ENCODE assay signal across 20 cellular contexts in the genomic region with DNA sequence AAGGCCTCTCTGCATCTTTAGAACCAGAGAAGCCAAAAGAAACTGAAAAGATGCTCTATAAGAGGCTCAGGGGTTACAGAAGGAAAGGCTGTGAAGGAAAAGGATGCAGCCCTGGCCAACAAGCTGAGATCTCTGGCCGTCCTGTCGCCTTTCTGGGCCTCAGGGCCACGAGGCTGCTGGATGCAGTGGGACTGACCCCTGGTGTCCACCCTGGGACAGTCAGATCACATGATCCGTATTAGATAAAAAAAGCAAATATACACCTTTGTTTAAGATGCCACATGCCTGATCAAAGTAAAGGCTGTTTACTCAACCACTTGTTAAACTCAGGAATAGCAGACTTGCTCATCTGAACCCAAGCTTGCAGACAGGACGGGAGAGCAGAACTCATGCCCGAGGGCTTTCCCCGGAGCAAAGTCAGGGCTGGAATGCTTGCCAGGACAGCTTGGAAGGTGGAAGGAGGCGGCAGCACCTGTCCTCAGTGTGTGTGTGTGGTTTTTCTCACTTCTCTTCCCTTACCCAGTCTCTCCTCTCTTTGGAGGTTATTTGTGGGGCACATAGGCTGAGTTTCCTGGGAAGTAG.
"Had no signal": no experiment of that assay in that cellular context is flagged by ENCODE, and none has a peak within 500 bp of the region (broad histone marks: within the 10 kb centered on the region; RNA-seq: fewer than 3 reads in every experiment).

No MANE protein-coding gene starts in this region.

- H3K27me3 ChIP-seq: foreskin keratinocyte, right atrium auricular region, thyroid gland had no signal

- H3K9me3 ChIP-seq: psoas muscle, thyroid gland had no signal

- ATAC-seq: activated CD8-positive, alpha-beta T cell treated with anti-CD3 and anti-CD28 coated beads, Interleukin-2, amount 10 ng/mL, durations not matched to agents 7 days and 5 days; activated naive CD8-positive, alpha-beta T cell treated with anti-CD3 and anti-CD28 coated beads, Interleukin-2, amount 50 U/mL, for 24 hours; foreskin keratinocyte; natural killer cell; psoas muscle; stimulated activated naive CD8-positive, alpha-beta T cell treated with anti-CD3 and anti-CD28 coated beads, Interleukin-15, Interleukin-2, amounts not matched to agents 100 U/mL and 50 U/mL, for 24 hours had no signal

- H3K9me3 Mint-ChIP-seq: activated naive CD8-positive, alpha-beta T cell treated with anti-CD3 and anti-CD28 coated beads, Interleukin-2, amount 50 U/mL, for 24 hours had no signal

- H3K4me1 Mint-ChIP-seq: activated naive CD8-positive, alpha-beta T cell treated with anti-CD3 and anti-CD28 coated beads, Interleukin-2, amount 50 U/mL, for 24 hours; natural killer cell had no signal

- DNase-seq: activated CD4-positive, alpha-beta T cell treated with anti-CD3 and anti-CD28 coated beads for 1 hour; activated CD4-positive, alpha-beta T cell treated with anti-CD3 and anti-CD28 coated beads, Interleukin-2, amount 50 U/mL, for 1 hour; activated CD8-positive, alpha-beta T cell treated with anti-CD3 and anti-CD28 coated beads, Interleukin-2, amount 10 ng/mL, durations not matched to agents 7 days and 5 days; activated gamma-delta T cell; activated naive CD4-positive, alpha-beta T cell treated with anti-CD3 and anti-CD28 coated beads, Interleukin-2, amount 50 U/mL, for 16 hours; activated naive CD8-positive, alpha-beta T cell treated with anti-CD3 and anti-CD28 coated beads, Interleukin-2, amount 50 U/mL, for 24 hours; effector CD4-positive, alpha-beta T cell; foreskin keratinocyte; left ventricle myocardium inferior; natural killer cell; psoas muscle; stimulated activated CD4-positive, alpha-beta T cell treated with anti-CD3 and anti-CD28 coated beads, Interleukin-4, amount 100 ng/mL, for 4 hours; stimulated activated naive CD8-positive, alpha-beta T cell treated with anti-CD3 and anti-CD28 coated beads, Interleukin-15, Interleukin-2, amounts not matched to agents 100 U/mL and 50 U/mL, for 24 hours; substantia nigra; T1000; thyroid gland had no signal

- H3K27me3 Mint-ChIP-seq: activated naive CD8-positive, alpha-beta T cell treated with anti-CD3 and anti-CD28 coated beads, Interleukin-2, amount 50 U/mL, for 24 hours had no signal

- H3K36me3 Mint-ChIP-seq: natural killer cell had no signal

- H3K4me3 ChIP-seq: cardiac muscle cell, left ventricle myocardium inferior, psoas muscle, right atrium auricular region, thyroid gland had no signal

- H3K27ac ChIP-seq: cardiac muscle cell, foreskin keratinocyte, left ventricle myocardium inferior, psoas muscle, right atrium auricular region, thyroid gland had no signal

- H3K36me3 ChIP-seq: cardiac muscle cell, left ventricle myocardium inferior, right atrium auricular region, thyroid gland had no signal

- H3K4me1 ChIP-seq: foreskin keratinocyte, left ventricle myocardium inferior, psoas muscle, right atrium auricular region, thyroid gland had no signal

- H3K4me3 Mint-ChIP-seq: activated CD8-positive, alpha-beta T cell treated with anti-CD3 and anti-CD28 coated beads, Interleukin-2, amount 10 ng/mL, durations not matched to agents 7 days and 5 days; activated naive CD8-positive, alpha-beta T cell treated with anti-CD3 and anti-CD28 coated beads, Interleukin-2, amount 50 U/mL, for 24 hours; activated T-helper 1 cell treated with anti-CD3 and anti-CD28 coated beads, Interleukin-12 subunit alpha, Interleukin-12 subunit beta, Interleukin-2, Interleukin-4 antibody, amounts not matched to agents 30 ng/mL and 10 ng/mL and 1 ng/mL, durations not matched to agents 14 hours and 24 hours and 36 hours; natural killer cell; T-helper 1 cell treated with Interleukin-12 subunit alpha and Interleukin-12 subunit beta and Interleukin-4 antibody, amounts not matched to agents 30 μg/mL and 1 μg/mL, for 36 hours had no signal

- H3K27ac Mint-ChIP-seq: activated CD8-positive, alpha-beta T cell treated with anti-CD3 and anti-CD28 coated beads, Interleukin-2, amount 10 ng/mL, durations not matched to agents 7 days and 5 days; activated naive CD8-positive, alpha-beta T cell treated with anti-CD3 and anti-CD28 coated beads, Interleukin-2, amount 50 U/mL, for 24 hours; activated T-helper 1 cell treated with anti-CD3 and anti-CD28 coated beads, Interleukin-12 subunit alpha, Interleukin-12 subunit beta, Interleukin-2, Interleukin-4 antibody, amounts not matched to agents 30 ng/mL and 10 ng/mL and 1 ng/mL, durations not matched to agents 14 hours and 24 hours and 36 hours; natural killer cell; T-helper 1 cell treated with Interleukin-12 subunit alpha and Interleukin-12 subunit beta and Interleukin-4 antibody, amounts not matched to agents 30 μg/mL and 1 μg/mL, for 36 hours had no signal
